Comparison of ENCODE assay signal across 8 cellular contexts in the genomic region with DNA sequence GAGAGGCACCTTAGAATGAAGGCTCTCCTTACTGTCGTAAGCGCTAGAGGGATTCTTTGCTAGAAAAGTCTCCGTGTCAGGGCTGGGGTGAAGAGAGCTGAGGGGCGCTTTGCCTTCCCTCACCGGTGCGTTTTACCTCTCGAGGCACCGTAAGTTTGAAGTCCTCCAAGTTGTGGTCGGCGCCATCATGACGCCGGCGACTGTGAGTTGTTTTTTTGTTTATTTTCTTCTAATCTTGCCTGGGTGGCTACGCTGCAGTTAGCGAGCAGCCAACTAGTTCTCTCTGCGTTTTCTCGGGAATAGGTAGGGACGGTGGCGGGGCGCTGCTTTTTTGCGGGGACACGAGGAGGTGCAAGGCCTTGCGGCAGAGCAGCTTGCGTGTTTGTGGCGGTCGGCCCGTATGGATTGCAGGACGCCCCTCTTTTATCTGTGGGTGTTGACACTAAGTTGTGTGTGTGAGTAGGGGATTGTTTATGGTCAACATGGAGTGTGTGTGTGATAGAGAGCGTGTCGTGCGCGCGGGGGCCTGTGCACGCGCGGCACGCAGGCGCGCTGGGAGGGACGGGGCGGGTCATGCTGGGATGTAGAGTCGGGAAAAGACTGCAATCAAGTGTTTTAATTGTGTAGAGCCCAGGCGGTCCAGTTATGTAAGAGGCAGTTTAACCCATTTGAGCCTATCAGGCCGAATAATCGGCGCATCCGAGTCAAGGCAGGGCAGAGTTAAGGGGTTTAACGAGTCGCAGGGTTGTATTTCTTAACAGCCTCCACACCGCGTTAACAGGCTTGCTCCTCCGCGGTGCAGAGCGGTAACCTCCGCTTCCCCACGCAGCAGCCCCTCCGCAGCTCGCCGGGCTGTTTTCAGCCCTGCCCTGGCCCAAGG. TPM values are rescaled to one million over a fixed set of nuclear protein-coding genes. Genes with fewer than 3 reads are reported as not detected.
DNase-seq lines count a peak whose midpoint lies in the region; ATAC-seq and TF ChIP-seq lines count a peak whose summit lies in the region.

No MANE protein-coding gene starts in this region.

- peaks cover 0 to 11% (median 0%) of the 10 kb centered on the region in 6 donors for H3K9me3 Mint-ChIP-seq in immature natural killer cell

- DNase-seq in CD1c-positive myeloid dendritic cell (ENCODE audit: extremely low spot score): peak; percentile 69
- peak; percentile 60 to 82 for DNase-seq in SHP77 (lab: John Stamatoyannopoulos, UW)
- peak; percentile 95 for DNase-seq in cerebellar cortex (ENCODE audit: low spot score)
- peak; percentile 38 to 44 (median 40) for DNase-seq in immature natural killer cell
- DNase-seq in sigmoid colon: peak; percentile 90

- no peak overlapping the region for H3K27ac Mint-ChIP-seq in immature natural killer cell

- H3K9me3 ChIP-seq in Loucy (ENCODE audit: insufficient read depth, low read depth, low read length) (no peaks in the 10 kb centered on the region), sigmoid colon (no peaks in the 10 kb centered on the region)

- peak in 1 of 2 donors; percentile 41 for TF ChIP-seq POLR2A in sigmoid colon (IDR thresholded peaks at IDR 0.05)

- peaks cover 6% of the 10 kb centered on the region; the same call in 1 of the 2 replicates for H3F3A ChIP-seq in Loucy (ENCODE audit: low read depth)

- peaks cover 8 to 10% (median 8%) of the 10 kb centered on the region in 3 donors for H3K27me3 Mint-ChIP-seq in immature natural killer cell (ENCODE audit: low read depth in 3 of 3)

- ATAC-seq in GM21390 (IDR thresholded peaks at IDR 0.05; ENCODE audit: unreplicated experiment) (peak; percentile 9), GM21515 (IDR thresholded peaks at IDR 0.05; ENCODE audit: unreplicated experiment) (no peak)

- intact Hi-C loops in sigmoid colon (cut with DNase I): loop anchor here (2.0 kb wide), 1 partner anchor 97 kb away; no protein-coding TSS in a partner anchor

- peak overlapping the region; percentile 92 for H3K9ac ChIP-seq in Loucy (ENCODE audit: low read depth, low read length, poor library complexity, severe bottlenecking)

- H3K36me3 ChIP-seq in Loucy (ENCODE audit: insufficient read depth, low read length) (no peaks in the 10 kb centered on the region), sigmoid colon (no peaks in the 10 kb centered on the region)

- peak overlapping the region; percentile 87 for H3K4me2 ChIP-seq in Loucy (ENCODE audit: low read depth, low read length, poor library complexity, severe bottlenecking)

- no peaks in the 10 kb centered on the region for H3K36me3 Mint-ChIP-seq in immature natural killer cell

- no peaks in the 10 kb centered on the region for H3K27me3 ChIP-seq in Loucy (ENCODE audit: insufficient read depth, low read length, poor library complexity, severe bottlenecking)
- H3K27me3 ChIP-seq in sigmoid colon: no peaks in the 10 kb centered on the region

- H3K4me1 ChIP-seq in Loucy (ENCODE audit: insufficient read depth, low read length, poor library complexity, severe bottlenecking) (peaks cover 55% of the 10 kb centered on the region), sigmoid colon (peaks cover 0 to 34% (median 17%) of the 10 kb centered on the region in 4 donors)

- H3K4me3 Mint-ChIP-seq in immature natural killer cell: no peak overlapping the region

- TF ChIP-seq EP300 in sigmoid colon (IDR thresholded peaks at IDR 0.05): no peak

- H3K27ac ChIP-seq in sigmoid colon: peak overlapping the region; percentile 93 to 97 (median 96)

- H3K4me3 ChIP-seq in Loucy (ENCODE audit: low read length, poor library complexity, severe bottlenecking) (peak overlapping the region; percentile 99), sigmoid colon (peak overlapping the region; percentile 67 to 81 (median 72))

- H3K9me2 ChIP-seq in Loucy (replicated peaks; ENCODE audit: low read depth, low read length): no peaks in the 10 kb centered on the region

- TF ChIP-seq CTCF in Loucy (conservative IDR thresholded peaks at IDR 0.05; ENCODE audit: low read length): no peak
- TF ChIP-seq CTCF in sigmoid colon (IDR thresholded peaks at IDR 0.05): no peak

- H4K20me1 ChIP-seq in Loucy (ENCODE audit: insufficient read depth, low read length, poor library complexity, severe bottlenecking): no peaks in the 10 kb centered on the region

- WGBS in sigmoid colon, 2 donors: 1% methylated on average over 59 of the region's 59 CpGs

- no peaks in the 10 kb centered on the region for H3K79me2 ChIP-seq in Loucy (ENCODE audit: insufficient read depth, low read length)

- peaks cover 23 to 26% of the 10 kb centered on the region in 2 donors for H3K4me1 Mint-ChIP-seq in immature natural killer cell

- H2AFZ ChIP-seq in Loucy (ENCODE audit: low read length): peak overlapping the region; percentile 100

RNA-seq across cellular contexts. Expression of gene NEGR1, which starts 1.1 kb away (rescaled TPM):
- 1 to 10 TPM in 1 of 3 donors, not detected in 2; 1.7 TPM for polyA plus RNA-seq in immature natural killer cell
- 10 to 100 TPM; 42.5 to 69.2 (median 60.0) TPM for total RNA-seq in sigmoid colon
- 1 to 10 TPM in 2 of 3 donors, under 1 TPM in 1; 0.69 to 4.8 (median 3.0) TPM for polyA plus RNA-seq in sigmoid colon

Comparison
In these comparisons a context has a peak if more than half of its experiments do, and no peak if none do; other contexts are left out.
1. DNase-seq: peak in every context shown above with its lines; median percentile 95 in cerebellar cortex; 90 in sigmoid colon; 71 in SHP77; 69 in CD1c-positive myeloid dendritic cell; 40 in immature natural killer cell.